In the genomic region with DNA sequence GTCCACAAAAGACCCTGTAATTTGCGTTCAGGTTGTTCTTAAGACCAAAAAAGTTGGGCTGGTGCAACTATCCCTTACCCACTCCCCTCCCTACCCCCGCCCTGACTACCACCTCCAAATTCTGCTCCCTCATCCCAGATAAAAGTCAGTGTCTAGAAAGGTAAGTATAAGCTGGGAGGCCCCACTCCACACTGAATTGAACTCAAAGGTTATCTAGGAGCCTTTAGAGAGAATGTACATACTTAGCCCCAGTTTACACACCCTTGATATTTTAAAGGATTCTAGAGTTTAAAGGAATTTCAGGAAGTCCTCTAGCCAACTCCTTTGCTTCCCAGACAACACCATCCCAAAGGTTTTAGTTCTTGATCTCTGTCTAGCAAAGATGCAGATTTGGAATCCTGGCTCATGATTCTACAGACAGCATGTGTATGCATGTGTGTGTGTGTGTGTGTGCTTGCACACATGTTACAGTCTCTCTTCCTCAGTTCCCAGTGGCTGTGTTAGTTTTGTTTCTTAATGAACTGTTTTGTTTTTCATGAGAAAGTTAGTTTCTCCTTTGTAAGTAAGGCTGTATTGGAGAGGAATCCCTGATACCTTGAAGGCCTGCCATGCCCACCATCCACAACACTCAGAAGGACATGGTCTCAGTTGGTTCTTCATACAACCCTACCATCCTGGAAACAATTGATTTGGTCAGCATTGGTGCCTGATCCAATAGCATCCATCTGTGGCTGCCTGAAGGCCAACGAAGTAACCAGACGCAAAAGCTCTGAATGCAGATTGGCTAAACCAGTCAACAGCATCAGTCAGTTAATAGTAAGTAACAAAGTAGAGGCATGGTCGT, we compare ENCODE assay signal across 1 cellular context.
TF ChIP-seq lines count a peak whose summit lies in the region.

No MANE protein-coding gene starts in this region.

TF ChIP-seq in IMR-90, 13 proteins besides CTCF, POLR2A, EP300 and RAD21:
- TF ChIP-seq MXI1 (IDR thresholded peaks at IDR 0.05; ENCODE audit: borderline replicate concordance, low read depth, low read length) = no peak
- TF ChIP-seq, protein P1, sequence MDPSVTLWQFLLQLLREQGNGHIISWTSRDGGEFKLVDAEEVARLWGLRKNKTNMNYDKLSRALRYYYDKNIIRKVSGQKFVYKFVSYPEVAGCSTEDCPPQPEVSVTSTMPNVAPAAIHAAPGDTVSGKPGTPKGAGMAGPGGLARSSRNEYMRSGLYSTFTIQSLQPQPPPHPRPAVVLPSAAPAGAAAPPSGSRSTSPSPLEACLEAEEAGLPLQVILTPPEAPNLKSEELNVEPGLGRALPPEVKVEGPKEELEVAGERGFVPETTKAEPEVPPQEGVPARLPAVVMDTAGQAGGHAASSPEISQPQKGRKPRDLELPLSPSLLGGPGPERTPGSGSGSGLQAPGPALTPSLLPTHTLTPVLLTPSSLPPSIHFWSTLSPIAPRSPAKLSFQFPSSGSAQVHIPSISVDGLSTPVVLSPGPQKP (IDR thresholded peaks at IDR 0.05; ENCODE audit: borderline replicate concordance, low read depth, low read length) = no peak
- TF ChIP-seq SMC3 (IDR thresholded peaks at IDR 0.05; ENCODE audit: low read depth, low read length) = no peak
- TF ChIP-seq FOS (IDR thresholded peaks at IDR 0.05; ENCODE audit: low read depth, low read length) = no peak
- TF ChIP-seq CEBPB (IDR thresholded peaks at IDR 0.05; ENCODE audit: low read depth, low read length) = no peak
- TF ChIP-seq MAFK (IDR thresholded peaks at IDR 0.05; ENCODE audit: low read depth, low read length) = no peak
- TF ChIP-seq, protein P2, sequence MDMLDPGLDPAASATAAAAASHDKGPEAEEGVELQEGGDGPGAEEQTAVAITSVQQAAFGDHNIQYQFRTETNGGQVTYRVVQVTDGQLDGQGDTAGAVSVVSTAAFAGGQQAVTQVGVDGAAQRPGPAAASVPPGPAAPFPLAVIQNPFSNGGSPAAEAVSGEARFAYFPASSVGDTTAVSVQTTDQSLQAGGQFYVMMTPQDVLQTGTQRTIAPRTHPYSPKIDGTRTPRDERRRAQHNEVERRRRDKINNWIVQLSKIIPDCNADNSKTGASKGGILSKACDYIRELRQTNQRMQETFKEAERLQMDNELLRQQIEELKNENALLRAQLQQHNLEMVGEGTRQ (IDR thresholded peaks at IDR 0.05; ENCODE audit: low read depth, low read length) = no peak
- TF ChIP-seq NFE2L2 (IDR thresholded peaks at IDR 0.05; ENCODE audit: low read depth, low read length) = no peak
- no peak for TF ChIP-seq MAZ (IDR thresholded peaks at IDR 0.05; ENCODE audit: borderline replicate concordance, low read depth, low read length)
- no peak for TF ChIP-seq RCOR1 (IDR thresholded peaks at IDR 0.05; ENCODE audit: insufficient replicate concordance, low read length)
- no peak for TF ChIP-seq RFX5 (IDR thresholded peaks at IDR 0.05; ENCODE audit: low read depth, low read length)
- no peak for TF ChIP-seq CHD1 (IDR thresholded peaks at IDR 0.05; ENCODE audit: low read depth, low read length)
- TF ChIP-seq BHLHE40 (IDR thresholded peaks at IDR 0.05; ENCODE audit: low read depth, low read length) = no peak
